ENCODE assay signal across 9 cellular contexts in the genomic region with DNA sequence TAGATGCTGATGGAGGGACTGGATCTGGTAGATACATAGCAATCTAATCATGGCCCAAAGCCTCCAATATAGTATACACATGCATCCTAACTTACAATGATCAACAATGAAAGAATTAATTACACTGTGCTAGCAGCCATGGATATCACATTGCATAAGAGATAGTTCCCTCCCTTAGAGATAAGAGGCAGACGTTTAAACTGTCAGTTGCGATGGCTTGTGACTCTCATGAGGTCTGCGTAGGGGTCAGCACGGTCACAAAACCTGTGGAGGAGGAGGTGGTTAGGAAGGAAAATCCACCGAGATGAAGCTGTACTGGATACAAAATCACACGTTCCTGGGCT. TPM values are rescaled to one million over a fixed set of nuclear protein-coding genes. Genes with fewer than 3 reads are reported as not detected.
DNase-seq lines count a peak whose midpoint lies in the region; ATAC-seq and TF ChIP-seq lines count a peak whose summit lies in the region.
"Had no signal": no experiment of that assay in that cellular context is flagged by ENCODE, and none has a peak within 500 bp of the region (broad histone marks: within the 10 kb centered on the region; RNA-seq: fewer than 3 reads in every experiment).

No MANE protein-coding gene starts in this region.

- intact Hi-C loops in activated CD4-positive, alpha-beta memory T cell treated with anti-CD3 and anti-CD28 coated beads for 36 hours (cut with micrococcal nuclease) = loop anchor here (1.0 kb wide), 7 partner anchors 9 to 493 kb away; a partner anchor contains a TSS
- intact Hi-C loops in stomach (cut with DNase I; ENCODE audit: low total_unique reads) = no loop called here

- H3K9ac ChIP-seq in iPS-15b (ENCODE audit: low read depth, low read length) = no peak overlapping the region

- peak; percentile 19 for DNase-seq in NCI-H146 treated with DMSO at 0.1 percent for 48 hours (lab: John Stamatoyannopoulos, UW; ENCODE audit: unreplicated experiment)
- DNase-seq in NCI-H146 (lab: John Stamatoyannopoulos, UW) = no peak
- DNase-seq in activated CD4-positive, alpha-beta memory T cell treated with anti-CD3 and anti-CD28 coated beads for 36 hours = no peak
- DNase-seq in stomach = no peak
- no peak for DNase-seq in omental fat pad (ENCODE audit: low spot score)
- DNase-seq in NCI-H2081 (lab: John Stamatoyannopoulos, UW) = no peak

- no peak for TF ChIP-seq POLR2A in stomach (IDR thresholded peaks at IDR 0.05)

- H3K36me3 ChIP-seq in iPS-15b (ENCODE audit: control insufficient read depth, insufficient read depth, low read length) (no peaks in the 10 kb centered on the region), stomach (no peaks in the 10 kb centered on the region)

- TF ChIP-seq EP300 in stomach (IDR thresholded peaks at IDR 0.05) = no peak

- H3K4me1 ChIP-seq in iPS-15b (ENCODE audit: control insufficient read depth, insufficient read depth, low read length) = peaks cover 10% of the 10 kb centered on the region
- H3K4me1 ChIP-seq in stomach = peaks cover 8 to 36% (median 25%) of the 10 kb centered on the region in 4 donors

- H3K9me3 ChIP-seq in iPS-15b (ENCODE audit: control insufficient read depth, insufficient read depth, low read length) = no peaks in the 10 kb centered on the region
- no peaks in the 10 kb centered on the region for H3K9me3 ChIP-seq in stomach

- POLR2A ChIA-PET in activated CD4-positive, alpha-beta memory T cell treated with anti-CD3 and anti-CD28 coated beads for 36 hours (lab: Charles Lee) = interaction anchor here (0.9 to 1.7 kb wide), 7 partner anchors 9 to 75 kb away, joined by 3 to 12 read pairs (median 4); a partner anchor contains a TSS

- no peak for TF ChIP-seq CTCF in stomach (IDR thresholded peaks at IDR 0.05)
- TF ChIP-seq CTCF in omental fat pad (IDR thresholded peaks at IDR 0.05) = no peak

- 14 to 22% (median 16%) methylated on average over 6 of the region's 6 CpGs for WGBS in stomach, 5 donors

- ATAC-seq in GM18498 (IDR thresholded peaks at IDR 0.05; ENCODE audit: unreplicated experiment) (no peak), omental fat pad (ENCODE audit: low FRiP score) (no peak)

- peaks cover 37% of the 10 kb centered on the region for H3K4me1 Mint-ChIP-seq in activated CD4-positive, alpha-beta memory T cell treated with anti-CD3 and anti-CD28 coated beads for 36 hours (ENCODE audit: low read depth)

- peak overlapping the region; percentile 73 for H3K4me3 ChIP-seq in iPS-15b (ENCODE audit: low read depth, low read length)
- peak overlapping the region; percentile 66 to 98 (median 85) for H3K4me3 ChIP-seq in stomach

- peak overlapping the region; percentile 64 for H3K27ac Mint-ChIP-seq in activated CD4-positive, alpha-beta memory T cell treated with anti-CD3 and anti-CD28 coated beads for 36 hours

- CTCF ChIA-PET in activated CD4-positive, alpha-beta memory T cell treated with anti-CD3 and anti-CD28 coated beads for 36 hours (lab: Charles Lee) = interaction anchor here (0.6 to 2.6 kb wide), 10 partner anchors 16 to 249 kb away, joined by 3 to 20 read pairs (median 4); a partner anchor contains a TSS

- peak overlapping the region; percentile 80 to 97 (median 92) for H3K27ac ChIP-seq in stomach
- H3K27ac ChIP-seq: 22Rv1 had no signal

- H3K27me3 ChIP-seq in iPS-15b (ENCODE audit: control insufficient read depth, insufficient read depth, low read length) (peaks cover 55% of the 10 kb centered on the region), stomach (no peaks in the 10 kb centered on the region)

- H3K9me3 Mint-ChIP-seq in activated CD4-positive, alpha-beta memory T cell treated with anti-CD3 and anti-CD28 coated beads for 36 hours = no peaks in the 10 kb centered on the region

- H3K4me3 Mint-ChIP-seq in activated CD4-positive, alpha-beta memory T cell treated with anti-CD3 and anti-CD28 coated beads for 36 hours = peak overlapping the region; percentile 98

- H3K36me3 Mint-ChIP-seq in activated CD4-positive, alpha-beta memory T cell treated with anti-CD3 and anti-CD28 coated beads for 36 hours = peaks cover 12% of the 10 kb centered on the region

- H3K27me3 Mint-ChIP-seq in activated CD4-positive, alpha-beta memory T cell treated with anti-CD3 and anti-CD28 coated beads for 36 hours = peaks cover 7% of the 10 kb centered on the region

RNA-seq across cellular contexts. Expression of a gene that starts 0.8 kb away (rescaled TPM):
- 10 to 100 TPM; 52.5 to 52.9 TPM for total RNA-seq in activated CD4-positive, alpha-beta memory T cell treated with anti-CD3 and anti-CD28 coated beads for 36 hours
- total RNA-seq in stomach (10 to 100 TPM; 26.3 to 44.6 (median 40.0) TPM), omental fat pad (10 to 100 TPM; 41.5 to 74.2 (median 51.4) TPM)
- 10 to 100 TPM; 27.5 to 87.4 (median 52.7) TPM for polyA plus RNA-seq in stomach

RNA-seq across cellular contexts. Expression of a gene that starts 28.6 kb away (rescaled TPM):
- 10 to 100 TPM; 19.4 to 19.7 TPM for total RNA-seq in activated CD4-positive, alpha-beta memory T cell treated with anti-CD3 and anti-CD28 coated beads for 36 hours
- 10 to 100 TPM; 13.6 to 47.8 (median 28.6) TPM for total RNA-seq in stomach
- polyA plus RNA-seq in stomach = 1 to 10 TPM; 1.5 to 4.5 (median 3.4) TPM
- total RNA-seq in omental fat pad = 10 to 100 TPM; 21.5 to 31.7 (median 25.1) TPM
